8 cellular contexts compared by ENCODE assay signal in the genomic region with DNA sequence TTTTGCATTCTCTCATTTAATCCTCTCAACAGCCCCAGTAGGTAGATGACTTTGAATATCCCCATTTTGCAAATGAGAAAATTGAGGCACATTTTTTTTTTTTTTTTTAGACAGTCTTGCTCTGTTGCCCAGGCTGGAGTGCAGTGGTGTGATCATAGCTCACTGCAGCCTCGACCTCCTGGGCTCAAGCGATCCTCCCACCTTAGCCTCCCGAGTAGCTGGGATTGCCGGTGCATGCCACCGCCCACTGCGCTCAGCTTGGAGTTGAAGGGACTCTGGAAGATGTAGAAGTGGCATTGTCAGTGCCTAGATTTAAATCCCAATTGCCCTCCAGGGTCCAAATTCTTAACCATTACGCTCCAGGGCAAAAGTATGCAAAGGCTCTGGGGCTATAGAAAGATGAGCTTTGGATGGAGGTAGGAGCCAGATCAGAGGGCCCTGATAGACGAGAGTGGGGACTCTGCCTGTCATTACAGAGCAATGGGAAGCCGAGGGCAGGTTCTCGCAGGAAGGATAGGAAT. TPM values are rescaled to one million over a fixed set of nuclear protein-coding genes. Genes with fewer than 3 reads are reported as not detected.
A peak's percentile ranks its signal among the peaks of the same experiment; 100 is the strongest.
DNase-seq lines count a peak whose midpoint lies in the region; ATAC-seq, FAIRE-seq and TF ChIP-seq lines count a peak whose summit lies in the region.

No MANE protein-coding gene starts in this region.

- TF ChIP-seq CTCF in PC-3 (conservative IDR thresholded peaks at IDR 0.05; ENCODE audit: low read depth, low read length) = no peak
- no peak for TF ChIP-seq CTCF in endothelial cell (IDR thresholded peaks at IDR 0.05; ENCODE audit: unreplicated experiment)
- TF ChIP-seq CTCF in parathyroid adenoma (IDR thresholded peaks at IDR 0.05) = no peak

- H3K27ac ChIP-seq in CD8-positive, alpha-beta memory T cell (ENCODE audit: low read depth, low read length) = no peak overlapping the region
- no peak overlapping the region for H3K27ac ChIP-seq in PC-3 (ENCODE audit: low read length)
- peak overlapping the region; percentile 43 for H3K27ac ChIP-seq in parathyroid adenoma

- no peaks in the 10 kb centered on the region for H4K20me1 ChIP-seq in PC-3 (ENCODE audit: low read length)

- CTCF ChIA-PET in CD8-positive, alpha-beta memory T cell (lab: Charles Lee) = interaction anchor here (1.4 to 4.5 kb wide), 3 partner anchors 10 to 172 kb away, joined by 3 to 35 read pairs (median 5); a partner anchor contains a TSS
- CTCF ChIA-PET in PC-3 (lab: Charles Lee) = no interaction called here

- H3K9me2 ChIP-seq in PC-3 (replicated peaks; ENCODE audit: low read length) = no peaks in the 10 kb centered on the region

- peaks cover 3 to 10% of the 10 kb centered on the region in 2 donors for H3K27me3 Mint-ChIP-seq in CD8-positive, alpha-beta memory T cell
- H3K27me3 Mint-ChIP-seq in endothelial cell (ENCODE audit: unreplicated experiment) = peaks cover 20% of the 10 kb centered on the region

- no peak for DNase-seq in CD8-positive, alpha-beta memory T cell
- DNase-seq in PC-3 (no peak), endothelial cell (ENCODE audit: low spot score) (no peak), RCC 7860 (ENCODE audit: low spot score) (no peak), iPS-NIHi11 (ENCODE audit: low spot score) (no peak)
- no peak for DNase-seq in stimulated activated CD4-positive, alpha-beta T cell treated with anti-CD3 and anti-CD28 coated beads, Interleukin-2, amount 100 ng/mL, for 48 hours

- FAIRE-seq in RCC 7860 (lab: Jason Lieb, UNC) = no peak

- H3K79me2 ChIP-seq in PC-3 (ENCODE audit: low read length) (peaks cover 13% of the 10 kb centered on the region), parathyroid adenoma (peaks cover 2% of the 10 kb centered on the region)

- peak overlapping the region in 6 of 8 donors; percentile 81 to 89 (median 87) for H3K27ac Mint-ChIP-seq in CD8-positive, alpha-beta memory T cell
- peak overlapping the region; percentile 72 for H3K27ac Mint-ChIP-seq in endothelial cell (ENCODE audit: unreplicated experiment)

- H3K36me3 Mint-ChIP-seq in CD8-positive, alpha-beta memory T cell = peaks cover 0 to 11% (median 0%) of the 10 kb centered on the region in 3 donors
- peaks cover 16% of the 10 kb centered on the region for H3K36me3 Mint-ChIP-seq in endothelial cell (ENCODE audit: low read depth, unreplicated experiment)

- no peaks in the 10 kb centered on the region for H3F3A ChIP-seq in PC-3 (ENCODE audit: low read length, unreplicated experiment)

- no peaks in the 10 kb centered on the region for H3K27me3 ChIP-seq in CD8-positive, alpha-beta memory T cell (ENCODE audit: insufficient read depth, low read length, poor library complexity, severe bottlenecking)
- H3K27me3 ChIP-seq in PC-3 (ENCODE audit: low read length) (no peaks in the 10 kb centered on the region), parathyroid adenoma (ENCODE audit: control insufficient read depth, insufficient read depth, low read length) (no peaks in the 10 kb centered on the region)

- ATAC-seq in PC-3 = no peak
- ATAC-seq in GM19467 (IDR thresholded peaks at IDR 0.05; ENCODE audit: unreplicated experiment) = no peak

- no peaks in the 10 kb centered on the region for H3K9me3 Mint-ChIP-seq in CD8-positive, alpha-beta memory T cell
- H3K9me3 Mint-ChIP-seq in endothelial cell (ENCODE audit: unreplicated experiment) = no peaks in the 10 kb centered on the region

- BruUV-seq in PC-3 (replicated peaks; lab: Mats Ljungman, UMichigan) = no TSS peak

- H3K9me3 ChIP-seq in CD8-positive, alpha-beta memory T cell (ENCODE audit: low read length) = no peaks in the 10 kb centered on the region
- no peaks in the 10 kb centered on the region for H3K9me3 ChIP-seq in PC-3 (ENCODE audit: low read length)
- no peaks in the 10 kb centered on the region for H3K9me3 ChIP-seq in parathyroid adenoma (ENCODE audit: control insufficient read depth, low read length)

- H3K4me3 Mint-ChIP-seq in CD8-positive, alpha-beta memory T cell = peak overlapping the region; percentile 74 to 91 (median 83)
- H3K4me3 Mint-ChIP-seq in endothelial cell (ENCODE audit: unreplicated experiment) = peak overlapping the region; percentile 89

- peak overlapping the region; percentile 33 for H3K4me3 ChIP-seq in CD8-positive, alpha-beta memory T cell (ENCODE audit: low read length)
- peak overlapping the region; percentile 78 for H3K4me3 ChIP-seq in PC-3 (ENCODE audit: low read length)
- no peak overlapping the region for H3K4me3 ChIP-seq in parathyroid adenoma (ENCODE audit: low read depth, low read length)

- H3K4me1 ChIP-seq in CD8-positive, alpha-beta memory T cell (ENCODE audit: insufficient read depth, low read length) = peaks cover 19% of the 10 kb centered on the region
- H3K4me1 ChIP-seq in PC-3 (ENCODE audit: insufficient read depth, low read length) = peaks cover 16% of the 10 kb centered on the region
- peaks cover 10% of the 10 kb centered on the region for H3K4me1 ChIP-seq in parathyroid adenoma

- intact Hi-C loops in PC-3 (cut with micrococcal nuclease) = loop anchor here (1.0 kb wide), 1 partner anchor 13 kb away; no protein-coding TSS in a partner anchor

- POLR2A ChIA-PET in CD8-positive, alpha-beta memory T cell (lab: Charles Lee) = interaction anchor here (0.6 to 2.3 kb wide), 3 partner anchors 13 to 506 kb away, joined by 3 to 20 read pairs (median 6); a partner anchor contains a TSS
- POLR2A ChIA-PET in PC-3 (lab: Charles Lee; ENCODE audit: unreplicated experiment) = no interaction called here

- peaks cover 22 to 25% (median 23%) of the 10 kb centered on the region in 3 donors for H3K4me1 Mint-ChIP-seq in CD8-positive, alpha-beta memory T cell
- H3K4me1 Mint-ChIP-seq in endothelial cell (ENCODE audit: unreplicated experiment) = peaks cover 11% of the 10 kb centered on the region

- H2AFZ ChIP-seq in PC-3 (ENCODE audit: low read length) (peak overlapping the region; percentile 69), parathyroid adenoma (peak overlapping the region; percentile 80)

- H3K9ac ChIP-seq in PC-3 (ENCODE audit: low read length) = peak overlapping the region; percentile 16
- no peak overlapping the region for H3K9ac ChIP-seq in parathyroid adenoma

- no peaks in the 10 kb centered on the region for H3K36me3 ChIP-seq in CD8-positive, alpha-beta memory T cell (ENCODE audit: insufficient read depth, low read length)
- H3K36me3 ChIP-seq in PC-3 (ENCODE audit: low read depth, low read length) = no peaks in the 10 kb centered on the region
- H3K36me3 ChIP-seq in parathyroid adenoma (ENCODE audit: control insufficient read depth, insufficient read depth, low read length) = no peaks in the 10 kb centered on the region

- peak overlapping the region; percentile 87 for H3K4me2 ChIP-seq in PC-3 (ENCODE audit: low read length)
- H3K4me2 ChIP-seq in parathyroid adenoma (ENCODE audit: low read length) = peak overlapping the region; percentile 95

RNA-seq across cellular contexts. Expression of a gene that starts 0.8 kb away (rescaled TPM):
- 10 to 100 TPM; 19.4 to 19.6 TPM for total RNA-seq in CD8-positive, alpha-beta memory T cell
- polyA plus RNA-seq in CD8-positive, alpha-beta memory T cell = 11.6 TPM
- total RNA-seq in PC-3 (2014; rRNA removed) (10.2 and 22.9 TPM in 2 replicates), endothelial cell (ENCODE audit: unreplicated experiment) (24.2 TPM)

RNA-seq across cellular contexts. Expression of a gene that starts 5.7 kb away (rescaled TPM):
- total RNA-seq in CD8-positive, alpha-beta memory T cell = 1 to 10 TPM; 7.6 to 8.9 TPM
- polyA plus RNA-seq in CD8-positive, alpha-beta memory T cell = 2.5 TPM
- total RNA-seq in PC-3 (2014; rRNA removed) (41.6 and 53.4 TPM in 2 replicates), endothelial cell (ENCODE audit: unreplicated experiment) (87.4 TPM)

RNA-seq across cellular contexts. Expression of a gene that starts 13.9 kb away (rescaled TPM):
- total RNA-seq in CD8-positive, alpha-beta memory T cell = 100 to 1,000 TPM; 112 to 117 TPM
- 17.1 TPM for polyA plus RNA-seq in CD8-positive, alpha-beta memory T cell
- total RNA-seq in PC-3 (2014; rRNA removed) (217 and 291 TPM in 2 replicates), endothelial cell (ENCODE audit: unreplicated experiment) (129 TPM)

RNA-seq across cellular contexts. Expression of a gene that starts 32.8 kb away (rescaled TPM):
- under 1 TPM; 0.94 to 0.95 TPM for total RNA-seq in CD8-positive, alpha-beta memory T cell
- 1.7 TPM for polyA plus RNA-seq in CD8-positive, alpha-beta memory T cell
- total RNA-seq in PC-3 (2014; rRNA removed) (6.6 and 8.6 TPM in 2 replicates), endothelial cell (ENCODE audit: unreplicated experiment) (3.8 TPM)
